In genomic region chr5:1104327-1105006, GRCh38 we compare ENCODE assay signal across 8 cellular contexts. TPM values are rescaled to one million over a fixed set of nuclear protein-coding genes. Genes with fewer than 3 reads are reported as not detected.
A peak's percentile ranks its signal among the peaks of the same experiment; 100 is the strongest.
DNase-seq lines count a peak whose midpoint lies in the region; ATAC-seq and TF ChIP-seq lines count a peak whose summit lies in the region.

No MANE protein-coding gene starts in this region.

- intact Hi-C loops in Right ventricle myocardium superior (cut with DNase I): no loop called here

- H3K9ac ChIP-seq in stomach smooth muscle (ENCODE audit: low read length in 2 of 2): peak overlapping the region in 1 of 2 donors; percentile 22

- H3K27ac ChIP-seq in VCaP (peak overlapping the region; percentile 66), stomach smooth muscle (ENCODE audit: low read length) (peak overlapping the region; percentile 62)

- ATAC-seq in Right ventricle myocardium superior (ENCODE audit: poor library complexity) (peak; percentile 32), GM19035 (IDR thresholded peaks at IDR 0.05; ENCODE audit: unreplicated experiment) (no peak), GM19467 (IDR thresholded peaks at IDR 0.05; ENCODE audit: unreplicated experiment) (no peak)

- H3K36me3 ChIP-seq in stomach smooth muscle (ENCODE audit: control insufficient read depth in 2 of 2, insufficient read depth in 2 of 2, low read length in 2 of 2): no peaks in the 10 kb centered on the region

- H3K9me3 ChIP-seq in stomach smooth muscle (ENCODE audit: control insufficient read depth in 2 of 2, low read length in 2 of 2): no peaks in the 10 kb centered on the region

- peak overlapping the region in 1 of 2 donors; percentile 44 for H3K4me3 ChIP-seq in stomach smooth muscle (ENCODE audit: low read length in 2 of 2)

- no peaks in the 10 kb centered on the region for H3K27me3 ChIP-seq in stomach smooth muscle (ENCODE audit: control insufficient read depth in 1 of 2, insufficient read depth in 2 of 2, low read length in 2 of 2)

- peak; percentile 76 for DNase-seq in activated CD8-positive, alpha-beta memory T cell treated with anti-CD3 and anti-CD28 coated beads for 24 hours
- no peak for DNase-seq in activated CD8-positive, alpha-beta memory T cell treated with anti-CD3 and anti-CD28 coated beads, Interleukin-2, amount 50 U/mL, for 48 hours
- no peak for DNase-seq in Right ventricle myocardium superior
- no peak for DNase-seq in stimulated activated CD4-positive, alpha-beta T cell treated with anti-CD3 and anti-CD28 coated beads, Interleukin-4, amount 100 ng/mL, for 4 hours

- peaks cover 73% of the 10 kb centered on the region for H3K4me1 ChIP-seq in stomach smooth muscle (ENCODE audit: control insufficient read depth, insufficient read depth, low read length)

- TF ChIP-seq CTCF in VCaP (conservative IDR thresholded peaks at IDR 0.05): no peak

RNA-seq across cellular contexts. Expression of gene SLC12A7, which starts 7.4 kb away (rescaled TPM):
- 172 TPM for total RNA-seq in Right ventricle myocardium superior
